8 cellular contexts compared by ENCODE assay signal in the genomic region with DNA sequence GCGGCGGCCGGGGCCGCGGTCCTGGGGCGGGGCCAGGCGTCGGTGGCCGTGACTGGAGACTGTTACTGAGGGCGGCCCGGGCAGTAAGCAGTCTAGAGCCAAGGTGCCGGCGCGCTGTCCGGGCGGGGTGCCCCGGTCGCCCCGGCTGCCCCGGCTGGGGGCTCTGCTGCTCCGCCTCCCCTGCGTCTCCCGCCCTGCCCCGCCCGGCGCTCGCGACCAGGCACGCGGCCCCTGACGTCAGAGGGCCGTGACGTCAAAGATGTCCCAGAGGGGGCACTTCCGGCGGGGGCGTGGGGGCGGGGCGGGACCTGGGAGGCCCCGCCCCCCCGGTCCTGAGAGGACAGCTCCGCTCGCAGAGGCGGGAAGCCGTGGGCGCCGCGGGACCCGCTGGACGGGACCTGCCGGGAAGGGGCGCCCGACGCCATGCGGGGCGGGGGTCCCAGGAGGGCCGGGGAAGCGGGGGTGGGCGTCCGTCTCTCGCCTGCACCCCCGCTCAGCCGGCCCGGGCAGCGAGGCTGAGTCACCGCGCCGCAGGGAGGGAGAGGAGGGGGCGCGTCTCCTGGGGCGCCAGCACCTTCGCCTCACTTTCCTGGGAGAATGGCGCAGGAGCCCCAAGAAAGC. TPM values are rescaled to one million over a fixed set of nuclear protein-coding genes. Genes with fewer than 3 reads are reported as not detected.
DNase-seq lines count a peak whose midpoint lies in the region; ATAC-seq, FAIRE-seq and TF ChIP-seq lines count a peak whose summit lies in the region.

No MANE protein-coding gene starts in this region.

- H3K27me3 ChIP-seq in bronchial epithelial cell (ENCODE audit: control insufficient read depth, insufficient read depth, low read length) = no peaks in the 10 kb centered on the region

- TF ChIP-seq CTCF in AG04449 (IDR thresholded peaks at IDR 0.05; ENCODE audit: insufficient read depth, low read length, missing control alignments) = no peak
- TF ChIP-seq CTCF in bronchial epithelial cell (IDR thresholded peaks at IDR 0.05; ENCODE audit: insufficient read depth, low read length, severe bottlenecking) = no peak
- no peak for TF ChIP-seq CTCF in kidney (IDR thresholded peaks at IDR 0.05; ENCODE audit: borderline replicate concordance, extremely low read depth, insufficient read depth)

- no peak for FAIRE-seq in bronchial epithelial cell (lab: Jason Lieb, UNC)
- FAIRE-seq in kidney (lab: Jason Lieb, UNC) = no peak

- H3K4me3 ChIP-seq in AG04449 (ENCODE audit: low read depth, low read length) (peak overlapping the region; percentile 56), bronchial epithelial cell (ENCODE audit: low read depth, low read length) (peak overlapping the region; percentile 66), kidney (ENCODE audit: low read length in 2 of 2) (peak overlapping the region in 1 of 2 donors; percentile 37)

- CTCF ChIA-PET in AG04449 (lab: Yijun Ruan, JAX) = interaction anchor here (0.8 to 1.7 kb wide), 4 partner anchors 24 to 245 kb away, joined by 3 to 4 read pairs (median 3); no protein-coding TSS in a partner anchor

- no peaks in the 10 kb centered on the region for H3K9me3 ChIP-seq in kidney (ENCODE audit: control insufficient read depth in 1 of 2, low read length in 2 of 2)

- peaks cover 4 to 15% of the 10 kb centered on the region in 2 donors for H3K4me1 ChIP-seq in kidney (ENCODE audit: control insufficient read depth in 1 of 2, insufficient read depth in 1 of 2, low read depth in 1 of 2, low read length in 2 of 2)

- no peak overlapping the region for H3K27ac ChIP-seq in kidney (ENCODE audit: low read depth in 2 of 2, low read length in 2 of 2)

- POLR2A ChIA-PET in AG04449 (lab: Yijun Ruan, JAX) = no interaction called here

- no peak for DNase-seq in AG04449 (ENCODE audit: low read depth, low spot score)
- peak; percentile 75 for DNase-seq in T-helper 9 cell
- DNase-seq in bronchial epithelial cell (ENCODE audit: low read depth) = no peak
- DNase-seq in kidney = peak; percentile 95
- DNase-seq in stimulated activated CD4-positive, alpha-beta T cell treated with anti-CD3 and anti-CD28 coated beads, Interleukin-1b, Interleukin-23, amount 100 ng/mL, for 4 hours (ENCODE audit: low read depth in 2 of 2) = peak; percentile 67 to 71
- DNase-seq in cortex of kidney (lab: John Stamatoyannopoulos, UW) = no peak

- peak; percentile 22 for ATAC-seq in GM19023 (IDR thresholded peaks at IDR 0.05; ENCODE audit: unreplicated experiment)

- intact Hi-C loops in kidney (cut with DNase I) = no loop called here

- no peak overlapping the region for H3K9ac ChIP-seq in kidney (ENCODE audit: low read length in 2 of 2)

- TF ChIP-seq EP300 in Ishikawa (IDR thresholded peaks at IDR 0.05; ENCODE audit: borderline replicate concordance) = no peak; the same call in 1 of the 2 replicates

- no peak for TF ChIP-seq RAD21 in Ishikawa (IDR thresholded peaks at IDR 0.05; ENCODE audit: low read depth)

- peaks cover under 1% of the 10 kb centered on the region for H3K36me3 ChIP-seq in bronchial epithelial cell (ENCODE audit: control insufficient read depth, insufficient read depth, low read length)
- H3K36me3 ChIP-seq in kidney (ENCODE audit: control insufficient read depth in 1 of 2, insufficient read depth in 2 of 2, low read length in 2 of 2) = no peaks in the 10 kb centered on the region

TF ChIP-seq in Ishikawa, 13 proteins besides CTCF, POLR2A, EP300 and RAD21:
- no peak for TF ChIP-seq YY1 (IDR thresholded peaks at IDR 0.05; ENCODE audit: low read depth)
- TF ChIP-seq, protein P1, sequence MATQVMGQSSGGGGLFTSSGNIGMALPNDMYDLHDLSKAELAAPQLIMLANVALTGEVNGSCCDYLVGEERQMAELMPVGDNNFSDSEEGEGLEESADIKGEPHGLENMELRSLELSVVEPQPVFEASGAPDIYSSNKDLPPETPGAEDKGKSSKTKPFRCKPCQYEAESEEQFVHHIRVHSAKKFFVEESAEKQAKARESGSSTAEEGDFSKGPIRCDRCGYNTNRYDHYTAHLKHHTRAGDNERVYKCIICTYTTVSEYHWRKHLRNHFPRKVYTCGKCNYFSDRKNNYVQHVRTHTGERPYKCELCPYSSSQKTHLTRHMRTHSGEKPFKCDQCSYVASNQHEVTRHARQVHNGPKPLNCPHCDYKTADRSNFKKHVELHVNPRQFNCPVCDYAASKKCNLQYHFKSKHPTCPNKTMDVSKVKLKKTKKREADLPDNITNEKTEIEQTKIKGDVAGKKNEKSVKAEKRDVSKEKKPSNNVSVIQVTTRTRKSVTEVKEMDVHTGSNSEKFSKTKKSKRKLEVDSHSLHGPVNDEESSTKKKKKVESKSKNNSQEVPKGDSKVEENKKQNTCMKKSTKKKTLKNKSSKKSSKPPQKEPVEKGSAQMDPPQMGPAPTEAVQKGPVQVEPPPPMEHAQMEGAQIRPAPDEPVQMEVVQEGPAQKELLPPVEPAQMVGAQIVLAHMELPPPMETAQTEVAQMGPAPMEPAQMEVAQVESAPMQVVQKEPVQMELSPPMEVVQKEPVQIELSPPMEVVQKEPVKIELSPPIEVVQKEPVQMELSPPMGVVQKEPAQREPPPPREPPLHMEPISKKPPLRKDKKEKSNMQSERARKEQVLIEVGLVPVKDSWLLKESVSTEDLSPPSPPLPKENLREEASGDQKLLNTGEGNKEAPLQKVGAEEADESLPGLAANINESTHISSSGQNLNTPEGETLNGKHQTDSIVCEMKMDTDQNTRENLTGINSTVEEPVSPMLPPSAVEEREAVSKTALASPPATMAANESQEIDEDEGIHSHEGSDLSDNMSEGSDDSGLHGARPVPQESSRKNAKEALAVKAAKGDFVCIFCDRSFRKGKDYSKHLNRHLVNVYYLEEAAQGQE (IDR thresholded peaks at IDR 0.05; ENCODE audit: low read depth) = peak; percentile 55
- TF ChIP-seq TCF12 (IDR thresholded peaks at IDR 0.05; ENCODE audit: low read depth) = 0 out of 2 replicates have a peak, but pooled peaks have one; percentile 17
- TF ChIP-seq CEBPB (IDR thresholded peaks at IDR 0.05) = no peak
- TF ChIP-seq USF1 (IDR thresholded peaks at IDR 0.05) = peak; percentile 48
- TF ChIP-seq ZBTB7A (IDR thresholded peaks at IDR 0.05; ENCODE audit: low read depth) = peak; percentile 81
- TF ChIP-seq, protein P2, sequence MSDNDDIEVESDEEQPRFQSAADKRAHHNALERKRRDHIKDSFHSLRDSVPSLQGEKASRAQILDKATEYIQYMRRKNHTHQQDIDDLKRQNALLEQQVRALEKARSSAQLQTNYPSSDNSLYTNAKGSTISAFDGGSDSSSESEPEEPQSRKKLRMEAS (IDR thresholded peaks at IDR 0.05) = peak; percentile 95
- no peak for TF ChIP-seq TAF1 (IDR thresholded peaks at IDR 0.05; ENCODE audit: low read depth)
- TF ChIP-seq NFIC (IDR thresholded peaks at IDR 0.05) = no peak
- no peak for TF ChIP-seq FOXM1 (IDR thresholded peaks at IDR 0.05; ENCODE audit: borderline replicate concordance, low read depth)
- peak; percentile 34; the same call in 1 of the 2 replicates for TF ChIP-seq EGR1 (IDR thresholded peaks at IDR 0.05)
- TF ChIP-seq CREB1 (IDR thresholded peaks at IDR 0.05; ENCODE audit: low read depth) = peak; percentile 87
- TF ChIP-seq TEAD4 (IDR thresholded peaks at IDR 0.05) = no peak

RNA-seq across cellular contexts. Expression of gene HIC1, which starts 4.5 kb away (rescaled TPM):
- total RNA-seq in bronchial epithelial cell (0.64 and 1.3 TPM in 2 replicates), kidney (13.0 TPM)
- polyA plus RNA-seq in kidney (ENCODE audit: insufficient read depth, low read depth, low replicate concordance) = 2.7 TPM

RNA-seq across cellular contexts. Expression of gene OVCA2, which starts 8.5 kb away (rescaled TPM):
- total RNA-seq in bronchial epithelial cell (54.4 and 69.0 TPM in 2 replicates), kidney (22.9 TPM)
- 63.6 TPM for polyA plus RNA-seq in kidney (ENCODE audit: insufficient read depth, low read depth, low replicate concordance)

RNA-seq across cellular contexts. Expression of gene DPH1, which starts 20.4 kb away (rescaled TPM):
- total RNA-seq in bronchial epithelial cell (10.8 and 14.7 TPM in 2 replicates), kidney (49.4 TPM)
- 23.3 TPM for polyA plus RNA-seq in kidney (ENCODE audit: insufficient read depth, low read depth, low replicate concordance)

RNA-seq across cellular contexts. Expression of gene RTN4RL1, which starts 25.2 kb away (rescaled TPM):
- total RNA-seq in bronchial epithelial cell (0.13 and 0.26 TPM in 2 replicates), kidney (10.7 TPM)
- polyA plus RNA-seq in kidney (ENCODE audit: insufficient read depth, low read depth, low replicate concordance) = 2.0 TPM

Comparison
In these comparisons a context has a peak if more than half of its experiments do, and no peak if none do; other contexts are left out.
1. DNase-seq: peak in T-helper 9 cell (single experiment), kidney (single experiment) and stimulated activated CD4-positive, alpha-beta T cell treated with anti-CD3 and anti-CD28 coated beads, Interleukin-1b, Interleukin-23, amount 100 ng/mL, for 4 hours (2 of 2); none in AG04449 (single experiment), bronchial epithelial cell (single experiment) and cortex of kidney (single experiment).